In the genomic region with DNA sequence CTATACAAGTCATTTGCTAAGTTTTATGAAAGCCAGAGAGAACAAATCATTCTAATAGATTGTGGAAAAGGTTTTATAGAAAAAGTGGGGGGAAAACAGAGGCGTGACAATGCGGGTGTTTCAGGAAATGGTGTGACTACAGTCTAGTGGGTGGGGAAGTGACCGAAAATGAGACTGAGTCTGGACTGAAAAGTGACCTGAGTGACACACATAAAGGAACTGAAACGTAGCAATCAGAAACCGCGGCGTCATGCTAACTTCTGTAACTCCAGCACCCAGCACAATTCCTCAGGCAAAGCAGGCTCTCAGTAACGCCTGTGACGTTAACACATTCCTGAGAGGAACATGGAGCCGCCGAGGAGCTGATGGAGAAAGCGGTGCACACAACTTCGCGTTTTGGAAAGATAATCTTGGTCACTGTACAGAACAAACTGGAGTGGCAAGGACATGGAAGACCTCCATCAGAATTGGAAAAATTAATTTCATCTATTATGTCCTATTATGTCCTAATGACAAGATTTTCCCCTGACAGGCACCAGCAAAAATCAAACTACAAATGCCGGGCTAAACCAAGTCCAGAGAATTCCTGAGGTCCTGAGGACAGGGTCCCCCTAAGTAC, we compare ENCODE assay signal across 8 cellular contexts. TPM values are rescaled to one million over a fixed set of nuclear protein-coding genes. Genes with fewer than 3 reads are reported as not detected.
A peak's percentile ranks its signal among the peaks of the same experiment; 100 is the strongest.
DNase-seq lines count a peak whose midpoint lies in the region; ATAC-seq and TF ChIP-seq lines count a peak whose summit lies in the region.

No MANE protein-coding gene starts in this region.

- H3K4me3 ChIP-seq in lower lobe of right lung, result peak overlapping the region; percentile 9

- DNase-seq in activated T-cell treated with anti-CD3 and anti-CD28 coated beads for 24 hours (ENCODE audit: low read depth) (peak; percentile 64), activated T-cell treated with anti-CD3 and anti-CD28 coated beads for 4 hours (no peak), lower lobe of right lung (no peak), NCI-H1092 (lab: John Stamatoyannopoulos, UW) (no peak), endothelial cell (ENCODE audit: low spot score) (no peak), LoVo (ENCODE audit: low spot score) (no peak)
- DNase-seq in activated CD8-positive, alpha-beta memory T cell treated with anti-CD3 and anti-CD28 coated beads for 24 hours, result peak; percentile 79

- ATAC-seq in HG03097 (IDR thresholded peaks at IDR 0.05; ENCODE audit: low FRiP score, unreplicated experiment), result peak; percentile 94
- ATAC-seq in lower lobe of right lung, result peak; percentile 73 to 76

- no peak overlapping the region for H3K4me3 Mint-ChIP-seq in endothelial cell (ENCODE audit: unreplicated experiment)

- H3K27me3 ChIP-seq in lower lobe of right lung (ENCODE audit: low read depth), result no peaks in the 10 kb centered on the region

- H3K4me1 Mint-ChIP-seq in endothelial cell (ENCODE audit: unreplicated experiment), result peaks cover 13% of the 10 kb centered on the region

- TF ChIP-seq CTCF in lower lobe of right lung (IDR thresholded peaks at IDR 0.05) (no peak), endothelial cell (IDR thresholded peaks at IDR 0.05; ENCODE audit: unreplicated experiment) (no peak)

- no peaks in the 10 kb centered on the region for H3K36me3 ChIP-seq in lower lobe of right lung

- peak overlapping the region; percentile 46 for H3K27ac ChIP-seq in lower lobe of right lung

- no peak overlapping the region for H3K27ac Mint-ChIP-seq in endothelial cell (ENCODE audit: unreplicated experiment)

- H3K36me3 Mint-ChIP-seq in endothelial cell (ENCODE audit: low read depth, unreplicated experiment), result no peaks in the 10 kb centered on the region

- no peaks in the 10 kb centered on the region for H3K9me3 ChIP-seq in lower lobe of right lung

- no peaks in the 10 kb centered on the region for H3K9me3 Mint-ChIP-seq in endothelial cell (ENCODE audit: unreplicated experiment)

- peaks cover 21% of the 10 kb centered on the region for H3K4me1 ChIP-seq in lower lobe of right lung

- no peaks in the 10 kb centered on the region for H3K27me3 Mint-ChIP-seq in endothelial cell (ENCODE audit: unreplicated experiment)

- intact Hi-C loops in lower lobe of right lung (cut with DNase I), result no loop called here

RNA-seq across cellular contexts. Expression of gene CD226, which starts 1.4 kb away (rescaled TPM):
- 5.4 TPM for total RNA-seq in lower lobe of right lung
- 0.80 TPM for total RNA-seq in endothelial cell (ENCODE audit: unreplicated experiment)

Comparison
In these comparisons a context has a peak if more than half of its experiments do, and no peak if none do; other contexts are left out.
1. DNase-seq: peak in activated T-cell treated with anti-CD3 and anti-CD28 coated beads for 24 hours (single experiment) and activated CD8-positive, alpha-beta memory T cell treated with anti-CD3 and anti-CD28 coated beads for 24 hours (single experiment); none in activated T-cell treated with anti-CD3 and anti-CD28 coated beads for 4 hours (single experiment), lower lobe of right lung (single experiment), NCI-H1092 (single experiment), endothelial cell (single experiment) and LoVo (single experiment).